In genomic region chr1:7585216-7585907, GRCh38 we compare ENCODE assay signal across 14 cellular contexts.
"Had no signal": no experiment of that assay in that cellular context is flagged by ENCODE, and none has a peak within 500 bp of the region (broad histone marks: within the 10 kb centered on the region; RNA-seq: fewer than 3 reads in every experiment).

No MANE protein-coding gene starts in this region.

- ATAC-seq: activated CD8-positive, alpha-beta memory T cell treated with anti-CD3 and anti-CD28 coated beads, Interleukin-2, amount 10 ng/mL, durations not matched to agents 7 days and 5 days; gastrocnemius medialis had no signal

- H3K9me3 ChIP-seq: colonic mucosa, gastrocnemius medialis, uterus had no signal

- H3K4me1 Mint-ChIP-seq: activated CD8-positive, alpha-beta memory T cell treated with anti-CD3 and anti-CD28 coated beads, Interleukin-2, amount 10 ng/mL, durations not matched to agents 7 days and 5 days had no signal

- H3K27me3 Mint-ChIP-seq: activated CD8-positive, alpha-beta memory T cell treated with anti-CD3 and anti-CD28 coated beads, Interleukin-2, amount 10 ng/mL, durations not matched to agents 7 days and 5 days; stimulated activated naive CD8-positive, alpha-beta T cell treated with anti-CD3 and anti-CD28 coated beads, Interleukin-15, Interleukin-2, amounts not matched to agents 100 ng/mL and 50 ng/mL, for 24 hours had no signal

- H3K4me1 ChIP-seq: colonic mucosa, gastrocnemius medialis, uterus had no signal

- H3K27ac Mint-ChIP-seq: activated CD8-positive, alpha-beta memory T cell treated with anti-CD3 and anti-CD28 coated beads, Interleukin-2, amount 10 ng/mL, durations not matched to agents 7 days and 5 days; stimulated activated naive CD8-positive, alpha-beta T cell treated with anti-CD3 and anti-CD28 coated beads, Interleukin-15, Interleukin-2, amounts not matched to agents 100 ng/mL and 50 ng/mL, for 24 hours had no signal

- H3K9me3 Mint-ChIP-seq: stimulated activated naive CD8-positive, alpha-beta T cell treated with anti-CD3 and anti-CD28 coated beads, Interleukin-15, Interleukin-2, amounts not matched to agents 100 ng/mL and 50 ng/mL, for 24 hours had no signal

- H3K27ac ChIP-seq: colonic mucosa, gastrocnemius medialis, uterus had no signal

- H3K36me3 Mint-ChIP-seq: activated CD8-positive, alpha-beta memory T cell treated with anti-CD3 and anti-CD28 coated beads, Interleukin-2, amount 10 ng/mL, durations not matched to agents 7 days and 5 days had no signal

- H3K4me3 ChIP-seq: colonic mucosa, gastrocnemius medialis, uterus had no signal

- H3K27me3 ChIP-seq: colonic mucosa, gastrocnemius medialis, uterus had no signal

- H3K36me3 ChIP-seq: colonic mucosa, gastrocnemius medialis, uterus had no signal

- H3K4me3 Mint-ChIP-seq: activated CD8-positive, alpha-beta memory T cell treated with anti-CD3 and anti-CD28 coated beads, Interleukin-2, amount 10 ng/mL, durations not matched to agents 7 days and 5 days; stimulated activated naive CD8-positive, alpha-beta T cell treated with anti-CD3 and anti-CD28 coated beads, Interleukin-15, Interleukin-2, amounts not matched to agents 100 ng/mL and 50 ng/mL, for 24 hours had no signal

- DNase-seq: activated CD4-positive, alpha-beta T cell treated with anti-CD3 and anti-CD28 coated beads for 1 hour; activated CD4-positive, alpha-beta T cell treated with anti-CD3 and anti-CD28 coated beads, Interleukin-2, amount 50 U/mL, for 48 hours; activated CD8-positive, alpha-beta memory T cell treated with anti-CD3 and anti-CD28 coated beads, Interleukin-2, amount 10 ng/mL, durations not matched to agents 7 days and 5 days; activated T-cell treated with anti-CD3 and anti-CD28 coated beads, Interleukin-2, amount 50 U/mL, for 48 hours; colonic mucosa; islet precursor cell; midbrain; occipital lobe; stimulated activated CD4-positive, alpha-beta T cell treated with anti-CD3 and anti-CD28 coated beads, Interleukin-4, amount 100 ng/mL, for 1 hour; stimulated activated CD8-positive, alpha-beta memory T cell treated with anti-CD3 and anti-CD28 coated beads, Interleukin-4, amount 100 ng/mL, for 48 hours; T-helper 2 cell; uterus had no signal
